Comparison of ENCODE assay signal across 1 cellular context in genomic region chr15:48555244-48555804, GRCh38.
A peak's percentile ranks its signal among the peaks of the same experiment; 100 is the strongest.
TF ChIP-seq lines count a peak whose summit lies in the region.

No MANE protein-coding gene starts in this region.

TF ChIP-seq in K562, 482 proteins besides CTCF, POLR2A, EP300 and RAD21 (continued from another document):
- TF ChIP-seq MAFF (IDR thresholded peaks at IDR 0.05; ENCODE audit: low read length) (peak; percentile 80), GTF2E2 (tag; IDR thresholded peaks at IDR 0.05) (no peak), RBBP5 (IDR thresholded peaks at IDR 0.05; ENCODE audit: borderline replicate concordance, insufficient read depth, low read length, poor library complexity, severe bottlenecking) (no peak), TGIF2 (CRISPR knock-in tag; IDR thresholded peaks at IDR 0.05) (no peak), PKNOX1 (IDR thresholded peaks at IDR 0.05) (peak; percentile 46; the same call in 1 of the 2 replicates), ZEB2 (IDR thresholded peaks at IDR 0.05) (peak; percentile 72), DEAF1 (CRISPR knock-in tag; IDR thresholded peaks at IDR 0.05) (no peak), NR2C2 (CRISPR knock-in tag; IDR thresholded peaks at IDR 0.05) (no peak), NR2C2 (tag; IDR thresholded peaks at IDR 0.05) (no peak), TCF3 (CRISPR knock-in tag; IDR thresholded peaks at IDR 0.05) (peak; percentile 62; the same call in 1 of the 2 replicates), RCOR1 (IDR thresholded peaks at IDR 0.05; ENCODE audit: borderline replicate concordance in 1 of 2, low read depth in 2 of 2, low read length in 2 of 2) (peak; percentile 87 to 91; a peak in 3 of 4 replicates), ZNF766 (CRISPR knock-in tag; conservative IDR thresholded peaks at IDR 0.05) (peak; percentile 65; the same call in 1 of the 2 replicates), MAX (CRISPR knock-in tag; IDR thresholded peaks at IDR 0.05) (no peak), MAFK (IDR thresholded peaks at IDR 0.05; ENCODE audit: low read length) (peak; percentile 68), SRSF1 (IDR thresholded peaks at IDR 0.05; ENCODE audit: low read depth, low read length) (no peak), ELF4 (CRISPR knock-in tag; IDR thresholded peaks at IDR 0.05) (no peak), ZZZ3 (IDR thresholded peaks at IDR 0.05) (no peak), FOSL1 (tag; conservative IDR thresholded peaks at IDR 0.05) (peak; percentile 73), NCOA1 (IDR thresholded peaks at IDR 0.05; ENCODE audit: low read depth) (0 out of 2 replicates have a peak, but pooled peaks have one; percentile 16), CXXC5 (CRISPR knock-in tag; IDR thresholded peaks at IDR 0.05) (peak; percentile 55), POLR2AphosphoS5 (IDR thresholded peaks at IDR 0.05; ENCODE audit: control insufficient read depth, insufficient read depth, low read depth, low read length) (no peak), ARID1B (IDR thresholded peaks at IDR 0.05) (peak; percentile 90), NFE2L1 (tag; IDR thresholded peaks at IDR 0.05; ENCODE audit: borderline replicate concordance, low read depth) (peak; percentile 26; the same call in 1 of the 2 replicates), MEIS2 (IDR thresholded peaks at IDR 0.05; ENCODE audit: partially characterized antibody) (peak; percentile 93), BCLAF1 (IDR thresholded peaks at IDR 0.05; ENCODE audit: borderline replicate concordance in 1 of 2, control insufficient read depth in 1 of 2, low read depth in 2 of 2, low read length in 1 of 2) (no peak), ATF2 (CRISPR knock-in tag; IDR thresholded peaks at IDR 0.05) (no peak), SMAD4 (CRISPR knock-in tag; conservative IDR thresholded peaks at IDR 0.05) (peak; percentile 88), ZNF583 (CRISPR knock-in tag; IDR thresholded peaks at IDR 0.05) (no peak), ZNF143 (CRISPR knock-in tag; IDR thresholded peaks at IDR 0.05) (no peak), MED1 (CRISPR knock-in tag; IDR thresholded peaks at IDR 0.05; ENCODE audit: borderline replicate concordance) (no peak), ZNF644 (tag; IDR thresholded peaks at IDR 0.05; ENCODE audit: low read depth) (peak; percentile 60; the same call in 1 of the 2 replicates), ATF1 (CRISPR knock-in tag; IDR thresholded peaks at IDR 0.05) (no peak), ATF1 (tag; IDR thresholded peaks at IDR 0.05) (no peak; the same call in 1 of the 2 replicates), TFAM (CRISPR knock-in tag; conservative IDR thresholded peaks at IDR 0.05) (no peak), GATA2 (CRISPR knock-in tag; IDR thresholded peaks at IDR 0.05) (no peak), ZNF24 (IDR thresholded peaks at IDR 0.05) (no peak), NFIC (IDR thresholded peaks at IDR 0.05) (peak; percentile 97), NONO (IDR thresholded peaks at IDR 0.05; ENCODE audit: low read depth in 2 of 2, low read length in 1 of 2) (peak in 1 of 2 experiments; percentile 30; a peak in 1 of 4 replicates), TEAD4 (IDR thresholded peaks at IDR 0.05; ENCODE audit: low read length) (peak; percentile 69), TEAD4 (CRISPR knock-in tag; IDR thresholded peaks at IDR 0.05; ENCODE audit: borderline replicate concordance) (no peak), ZFP36 (IDR thresholded peaks at IDR 0.05; ENCODE audit: low read depth, low read length, partially characterized antibody) (no peak), SMARCC2 (IDR thresholded peaks at IDR 0.05; ENCODE audit: low read depth) (peak; percentile 55), ZNF282 (CRISPR knock-in tag; IDR thresholded peaks at IDR 0.05) (no peak), ZNF764 (CRISPR knock-in tag; IDR thresholded peaks at IDR 0.05; ENCODE audit: low read depth) (no peak), NR2C1 (IDR thresholded peaks at IDR 0.05) (no peak), NR2C1 (tag; IDR thresholded peaks at IDR 0.05) (0 out of 2 replicates have a peak, but pooled peaks have one; percentile 45), POLR2G (IDR thresholded peaks at IDR 0.05; ENCODE audit: low read depth, low read length) (no peak)
- TF ChIP-seq, protein P1, sequence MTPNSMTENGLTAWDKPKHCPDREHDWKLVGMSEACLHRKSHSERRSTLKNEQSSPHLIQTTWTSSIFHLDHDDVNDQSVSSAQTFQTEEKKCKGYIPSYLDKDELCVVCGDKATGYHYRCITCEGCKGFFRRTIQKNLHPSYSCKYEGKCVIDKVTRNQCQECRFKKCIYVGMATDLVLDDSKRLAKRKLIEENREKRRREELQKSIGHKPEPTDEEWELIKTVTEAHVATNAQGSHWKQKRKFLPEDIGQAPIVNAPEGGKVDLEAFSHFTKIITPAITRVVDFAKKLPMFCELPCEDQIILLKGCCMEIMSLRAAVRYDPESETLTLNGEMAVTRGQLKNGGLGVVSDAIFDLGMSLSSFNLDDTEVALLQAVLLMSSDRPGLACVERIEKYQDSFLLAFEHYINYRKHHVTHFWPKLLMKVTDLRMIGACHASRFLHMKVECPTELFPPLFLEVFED (CRISPR knock-in tag; conservative IDR thresholded peaks at IDR 0.05) = no peak
- TF ChIP-seq, protein P2, sequence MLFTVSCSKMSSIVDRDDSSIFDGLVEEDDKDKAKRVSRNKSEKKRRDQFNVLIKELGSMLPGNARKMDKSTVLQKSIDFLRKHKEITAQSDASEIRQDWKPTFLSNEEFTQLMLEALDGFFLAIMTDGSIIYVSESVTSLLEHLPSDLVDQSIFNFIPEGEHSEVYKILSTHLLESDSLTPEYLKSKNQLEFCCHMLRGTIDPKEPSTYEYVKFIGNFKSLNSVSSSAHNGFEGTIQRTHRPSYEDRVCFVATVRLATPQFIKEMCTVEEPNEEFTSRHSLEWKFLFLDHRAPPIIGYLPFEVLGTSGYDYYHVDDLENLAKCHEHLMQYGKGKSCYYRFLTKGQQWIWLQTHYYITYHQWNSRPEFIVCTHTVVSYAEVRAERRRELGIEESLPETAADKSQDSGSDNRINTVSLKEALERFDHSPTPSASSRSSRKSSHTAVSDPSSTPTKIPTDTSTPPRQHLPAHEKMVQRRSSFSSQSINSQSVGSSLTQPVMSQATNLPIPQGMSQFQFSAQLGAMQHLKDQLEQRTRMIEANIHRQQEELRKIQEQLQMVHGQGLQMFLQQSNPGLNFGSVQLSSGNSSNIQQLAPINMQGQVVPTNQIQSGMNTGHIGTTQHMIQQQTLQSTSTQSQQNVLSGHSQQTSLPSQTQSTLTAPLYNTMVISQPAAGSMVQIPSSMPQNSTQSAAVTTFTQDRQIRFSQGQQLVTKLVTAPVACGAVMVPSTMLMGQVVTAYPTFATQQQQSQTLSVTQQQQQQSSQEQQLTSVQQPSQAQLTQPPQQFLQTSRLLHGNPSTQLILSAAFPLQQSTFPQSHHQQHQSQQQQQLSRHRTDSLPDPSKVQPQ (CRISPR knock-in tag; IDR thresholded peaks at IDR 0.05; ENCODE audit: borderline replicate concordance) = no peak
- TF ChIP-seq, protein P3, sequence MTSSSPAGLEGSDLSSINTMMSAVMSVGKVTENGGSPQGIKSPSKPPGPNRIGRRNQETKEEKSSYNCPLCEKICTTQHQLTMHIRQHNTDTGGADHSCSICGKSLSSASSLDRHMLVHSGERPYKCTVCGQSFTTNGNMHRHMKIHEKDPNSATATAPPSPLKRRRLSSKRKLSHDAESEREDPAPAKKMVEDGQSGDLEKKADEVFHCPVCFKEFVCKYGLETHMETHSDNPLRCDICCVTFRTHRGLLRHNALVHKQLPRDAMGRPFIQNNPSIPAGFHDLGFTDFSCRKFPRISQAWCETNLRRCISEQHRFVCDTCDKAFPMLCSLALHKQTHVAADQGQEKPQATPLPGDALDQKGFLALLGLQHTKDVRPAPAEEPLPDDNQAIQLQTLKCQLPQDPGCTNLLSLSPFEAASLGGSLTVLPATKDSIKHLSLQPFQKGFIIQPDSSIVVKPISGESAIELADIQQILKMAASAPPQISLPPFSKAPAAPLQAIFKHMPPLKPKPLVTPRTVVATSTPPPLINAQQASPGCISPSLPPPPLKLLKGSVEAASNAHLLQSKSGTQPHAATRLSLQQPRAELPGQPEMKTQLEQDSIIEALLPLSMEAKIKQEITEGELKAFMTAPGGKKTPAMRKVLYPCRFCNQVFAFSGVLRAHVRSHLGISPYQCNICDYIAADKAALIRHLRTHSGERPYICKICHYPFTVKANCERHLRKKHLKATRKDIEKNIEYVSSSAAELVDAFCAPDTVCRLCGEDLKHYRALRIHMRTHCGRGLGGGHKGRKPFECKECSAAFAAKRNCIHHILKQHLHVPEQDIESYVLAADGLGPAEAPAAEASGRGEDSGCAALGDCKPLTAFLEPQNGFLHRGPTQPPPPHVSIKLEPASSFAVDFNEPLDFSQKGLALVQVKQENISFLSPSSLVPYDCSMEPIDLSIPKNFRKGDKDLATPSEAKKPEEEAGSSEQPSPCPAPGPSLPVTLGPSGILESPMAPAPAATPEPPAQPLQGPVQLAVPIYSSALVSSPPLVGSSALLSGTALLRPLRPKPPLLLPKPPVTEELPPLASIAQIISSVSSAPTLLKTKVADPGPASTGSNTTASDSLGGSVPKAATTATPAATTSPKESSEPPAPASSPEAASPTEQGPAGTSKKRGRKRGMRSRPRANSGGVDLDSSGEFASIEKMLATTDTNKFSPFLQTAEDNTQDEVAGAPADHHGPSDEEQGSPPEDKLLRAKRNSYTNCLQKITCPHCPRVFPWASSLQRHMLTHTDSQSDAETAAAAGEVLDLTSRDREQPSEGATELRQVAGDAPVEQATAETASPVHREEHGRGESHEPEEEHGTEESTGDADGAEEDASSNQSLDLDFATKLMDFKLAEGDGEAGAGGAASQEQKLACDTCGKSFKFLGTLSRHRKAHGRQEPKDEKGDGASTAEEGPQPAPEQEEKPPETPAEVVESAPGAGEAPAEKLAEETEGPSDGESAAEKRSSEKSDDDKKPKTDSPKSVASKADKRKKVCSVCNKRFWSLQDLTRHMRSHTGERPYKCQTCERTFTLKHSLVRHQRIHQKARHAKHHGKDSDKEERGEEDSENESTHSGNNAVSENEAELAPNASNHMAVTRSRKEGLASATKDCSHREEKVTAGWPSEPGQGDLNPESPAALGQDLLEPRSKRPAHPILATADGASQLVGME (CRISPR knock-in tag; IDR thresholded peaks at IDR 0.05) = peak; percentile 56; the same call in 1 of the 2 replicates
- TF ChIP-seq, protein P4, sequence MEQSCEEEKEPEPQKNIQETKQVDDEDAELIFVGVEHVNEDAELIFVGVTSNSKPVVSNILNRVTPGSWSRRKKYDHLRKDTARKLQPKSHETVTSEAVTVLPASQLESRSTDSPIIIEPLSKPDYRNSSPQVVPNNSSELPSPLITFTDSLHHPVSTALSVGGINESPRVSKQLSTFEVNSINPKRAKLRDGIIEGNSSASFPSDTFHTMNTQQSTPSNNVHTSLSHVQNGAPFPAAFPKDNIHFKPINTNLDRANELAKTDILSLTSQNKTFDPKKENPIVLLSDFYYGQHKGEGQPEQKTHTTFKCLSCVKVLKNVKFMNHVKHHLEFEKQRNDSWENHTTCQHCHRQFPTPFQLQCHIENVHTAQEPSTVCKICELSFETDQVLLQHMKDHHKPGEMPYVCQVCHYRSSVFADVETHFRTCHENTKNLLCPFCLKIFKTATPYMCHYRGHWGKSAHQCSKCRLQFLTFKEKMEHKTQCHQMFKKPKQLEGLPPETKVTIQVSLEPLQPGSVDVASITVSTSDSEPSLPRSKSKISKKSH (CRISPR knock-in tag; IDR thresholded peaks at IDR 0.05) = no peak
TF ChIP-seq in K562: peak in this region for 70.
